1 cellular context compared by ENCODE assay signal in the genomic region with DNA sequence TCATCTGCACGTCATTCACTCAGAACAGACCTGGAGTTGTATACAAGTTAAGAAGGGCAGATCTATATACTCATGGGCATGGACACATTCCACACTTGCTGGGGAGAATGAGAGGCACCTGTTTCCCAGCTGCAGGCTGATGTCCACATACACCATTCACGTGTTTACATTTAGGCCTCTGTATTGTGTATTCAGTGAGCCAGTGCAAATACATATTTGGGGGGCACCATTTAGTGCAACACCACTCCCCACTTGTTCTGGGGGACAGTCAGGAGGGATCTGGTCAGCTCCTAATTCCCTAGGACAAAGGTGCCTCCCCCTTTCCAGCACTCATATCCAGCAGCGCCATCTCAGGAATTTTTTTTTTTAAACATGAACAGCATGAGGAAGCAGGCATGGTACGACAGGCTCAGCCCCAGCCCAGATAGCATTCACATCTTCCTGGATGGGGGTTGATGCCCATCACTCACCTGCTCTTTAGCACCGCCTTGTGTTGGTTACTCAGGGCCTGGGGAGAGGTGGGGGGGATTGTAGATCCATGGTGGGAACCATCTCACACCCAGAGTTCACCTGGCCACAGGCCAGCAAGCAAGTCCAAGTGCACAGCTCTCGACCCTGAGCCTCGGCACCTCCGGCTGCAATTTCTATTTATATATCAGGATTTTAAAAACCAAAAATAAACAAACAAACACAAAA.
TF ChIP-seq lines count a peak whose summit lies in the region.

No MANE protein-coding gene starts in this region.

TF ChIP-seq in GM23338, 12 proteins besides CTCF, POLR2A, EP300 and RAD21 (continued from another document):
- no peak for TF ChIP-seq ZNF114 (CRISPR knock-in tag; IDR thresholded peaks at IDR 0.05)
- no peak for TF ChIP-seq STAT1 (IDR thresholded peaks at IDR 0.05; ENCODE audit: unreplicated experiment)
